In genomic region chr17:81899514-81900166, GRCh38 we compare ENCODE assay signal across 14 cellular contexts. TPM values are rescaled to one million over a fixed set of nuclear protein-coding genes. Genes with fewer than 3 reads are reported as not detected.
"Had no signal": no experiment of that assay in that cellular context is flagged by ENCODE, and none has a peak within 500 bp of the region (broad histone marks: within the 10 kb centered on the region; RNA-seq: fewer than 3 reads in every experiment).

No MANE protein-coding gene starts in this region.

- H3K9me3 ChIP-seq: body of pancreas, upper lobe of left lung had no signal

- H3K27ac ChIP-seq: body of pancreas, neural progenitor cell, upper lobe of left lung had no signal

- H2AFZ ChIP-seq: neural progenitor cell had no signal

- H3K27me3 ChIP-seq: body of pancreas, upper lobe of left lung had no signal

- H3K4me2 ChIP-seq: neural progenitor cell had no signal

- H3K4me3 ChIP-seq: body of pancreas, neural progenitor cell, upper lobe of left lung had no signal

- DNase-seq: activated effector memory CD4-positive, alpha-beta T cell treated with Interleukin-2 at 50 U/mL for 16 hours; activated T-cell treated with anti-CD3 and anti-CD28 coated beads, Interleukin-2, amount 50 U/mL, for 1 hour; body of pancreas; dermis blood vessel endothelial cell; hippocampal formation; left ventricle myocardium superior; stimulated activated CD4-positive, alpha-beta T cell treated with anti-CD3 and anti-CD28 coated beads, Interleukin-1b, Interleukin-23, amount 100 ng/mL, for 48 hours; substantia nigra had no signal

- H3K9ac ChIP-seq: neural progenitor cell had no signal

- ATAC-seq: activated CD4-positive, CD25-positive, alpha-beta regulatory T cell treated with anti-CD3 and anti-CD28 coated beads, Interleukin-2, amount 50 U/mL, for 24 hours; body of pancreas; left ventricle myocardium superior; right cardiac atrium; stimulated activated memory B cell treated with anti-CD40 and anti-IgM and Interleukin-4, amounts not matched to agents 10 μg/mL and 1 μg/mL and 100 μg/mL, for 72 hours had no signal

- H3K36me3 ChIP-seq: neural progenitor cell had no signal

RNA-seq across cellular contexts. Expression of gene NPB, which starts 2.4 kb away (rescaled TPM):
- total RNA-seq: dermis blood vessel endothelial cell, mesenteric fat pad had no signal
